ENCODE assay signal across 8 cellular contexts in the genomic region with DNA sequence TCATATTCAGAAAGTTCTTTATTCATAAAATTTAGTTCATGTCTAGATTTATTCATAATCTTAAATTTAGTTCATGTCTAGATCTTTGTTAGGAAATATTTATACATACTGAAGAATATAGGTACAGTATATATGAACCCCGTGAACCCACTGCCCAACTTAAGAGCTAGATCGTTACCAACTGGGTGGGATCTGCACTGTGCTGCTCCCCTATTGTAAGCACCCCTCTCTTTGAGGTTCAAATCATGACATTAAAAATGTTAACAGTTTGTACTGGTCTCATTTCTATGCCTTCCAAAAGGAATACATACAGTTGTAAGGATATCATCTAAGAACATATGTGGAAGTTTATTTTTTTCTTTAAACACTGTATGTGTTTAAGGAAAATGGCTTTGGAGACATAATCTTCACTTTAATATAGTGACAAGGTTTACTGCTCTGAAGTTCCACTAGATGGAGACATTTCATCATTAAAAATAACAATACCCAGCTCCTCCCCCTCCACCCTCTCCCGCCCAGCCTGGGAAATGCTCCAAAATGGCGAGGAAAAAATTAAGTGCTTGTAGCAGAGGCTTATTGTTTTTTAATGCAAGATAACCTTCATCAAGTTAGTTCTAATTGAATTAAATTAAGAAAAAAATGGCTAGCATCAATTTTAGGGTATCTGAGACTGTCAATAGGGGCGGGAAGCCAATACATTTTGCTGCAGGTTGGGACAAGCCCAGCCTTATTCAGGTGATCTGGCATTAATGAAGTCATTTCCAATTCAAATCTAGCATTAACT.
DNase-seq lines count a peak whose midpoint lies in the region; ATAC-seq and TF ChIP-seq lines count a peak whose summit lies in the region.

No MANE protein-coding gene starts in this region.

- peaks cover 32 to 43% of the 10 kb centered on the region in 2 donors for H3K4me1 ChIP-seq in naive thymus-derived CD4-positive, alpha-beta T cell (ENCODE audit: control insufficient read depth in 2 of 2, insufficient read depth in 2 of 2, low read length in 2 of 2)

- no peaks in the 10 kb centered on the region for H3K27me3 ChIP-seq in naive thymus-derived CD4-positive, alpha-beta T cell (ENCODE audit: control insufficient read depth in 2 of 2, insufficient read depth in 2 of 2, low read length in 2 of 2)

- DNase-seq in Caki2 (ENCODE audit: low read depth) (peak; percentile 54), HK-2 (ENCODE audit: unreplicated experiment) (peak; percentile 34), NCI-H82 treated with DMSO at 0.1 percent for 48 hours (lab: John Stamatoyannopoulos, UW; ENCODE audit: unreplicated experiment) (peak; percentile 61), activated T-cell treated with anti-CD3 and anti-CD28 coated beads for 24 hours (ENCODE audit: low read depth) (peak; percentile 49), epithelial cell of proximal tubule (ENCODE audit: low read depth) (peak; percentile 19), superior temporal gyrus (ENCODE audit: extremely low spot score) (peak; percentile 94)
- peak in 8 of 9 donors; percentile 43 to 78 (median 71) for DNase-seq in naive thymus-derived CD4-positive, alpha-beta T cell

- intact Hi-C loops in naive thymus-derived CD4-positive, alpha-beta T cell (cut with micrococcal nuclease), result loop anchor here (1.0 to 5.0 kb wide), 14 partner anchors 41 to 453 kb away; a partner anchor contains a TSS

- ATAC-seq in GM19455 (IDR thresholded peaks at IDR 0.05; ENCODE audit: unreplicated experiment), result peak; percentile 91
- peak; percentile 89 for ATAC-seq in naive thymus-derived CD4-positive, alpha-beta T cell

- TF ChIP-seq CTCF in epithelial cell of proximal tubule (conservative IDR thresholded peaks at IDR 0.05; ENCODE audit: low read depth, low read length), result peak; percentile 63

- peaks cover 4 to 38% (median 20%) of the 10 kb centered on the region in 3 experiments for H3K36me3 ChIP-seq in naive thymus-derived CD4-positive, alpha-beta T cell (ENCODE audit: control insufficient read depth in 2 of 3, insufficient read depth in 3 of 3, low read length in 3 of 3)

- no peaks in the 10 kb centered on the region for H3K9me3 ChIP-seq in naive thymus-derived CD4-positive, alpha-beta T cell (ENCODE audit: control insufficient read depth in 2 of 3, low read length in 3 of 3)

- no peaks in the 10 kb centered on the region for H3K27me3 Mint-ChIP-seq in naive thymus-derived CD4-positive, alpha-beta T cell

- CTCF ChIA-PET in naive thymus-derived CD4-positive, alpha-beta T cell (lab: Charles Lee), result interaction anchor here (0.6 to 3.8 kb wide), 27 partner anchors 10 to 341 kb away, joined by 3 to 61 read pairs (median 5); a partner anchor contains a TSS

- in situ Hi-C loops in Caki2 (cut with HindIII; ENCODE audit: low pct_unique_long_range_greater_than_20kb, low sequenced_read_pairs), result no loop called here

- no peak overlapping the region for H3K4me3 ChIP-seq in epithelial cell of proximal tubule (ENCODE audit: low read depth, low read length)
- no peak overlapping the region for H3K4me3 ChIP-seq in naive thymus-derived CD4-positive, alpha-beta T cell (ENCODE audit: low read length)

- peak overlapping the region; percentile 53 to 98 (median 93) for H3K27ac Mint-ChIP-seq in naive thymus-derived CD4-positive, alpha-beta T cell

- H3K36me3 Mint-ChIP-seq in naive thymus-derived CD4-positive, alpha-beta T cell, result peaks cover 13 to 52% (median 36%) of the 10 kb centered on the region in 5 donors

- H3K4me1 Mint-ChIP-seq in naive thymus-derived CD4-positive, alpha-beta T cell, result peaks cover 32 to 64% (median 56%) of the 10 kb centered on the region in 7 donors

- H3K4me3 Mint-ChIP-seq in naive thymus-derived CD4-positive, alpha-beta T cell, result peak overlapping the region in 8 of 10 donors; percentile 2 to 67 (median 53)

- POLR2A ChIA-PET in naive thymus-derived CD4-positive, alpha-beta T cell (lab: Charles Lee), result interaction anchor here (0.7 to 2.4 kb wide), 17 partner anchors 13 to 335 kb away, joined by 3 to 11 read pairs (median 4); a partner anchor contains a TSS

- peak overlapping the region; percentile 59 for H3K27ac ChIP-seq in naive thymus-derived CD4-positive, alpha-beta T cell (ENCODE audit: low read depth, low read length)

- H3K9me3 Mint-ChIP-seq in naive thymus-derived CD4-positive, alpha-beta T cell, result no peaks in the 10 kb centered on the region

Comparison
In these comparisons a context has a peak if more than half of its experiments do, and no peak if none do; other contexts are left out.
1. DNase-seq: peak in every context shown above with its lines; median percentile 94 in superior temporal gyrus; 71 in naive thymus-derived CD4-positive, alpha-beta T cell; 61 in NCI-H82 treated with DMSO at 0.1 percent for 48 hours; 54 in Caki2; 49 in activated T-cell treated with anti-CD3 and anti-CD28 coated beads for 24 hours; 34 in HK-2; 19 in epithelial cell of proximal tubule.